In the genomic region with DNA sequence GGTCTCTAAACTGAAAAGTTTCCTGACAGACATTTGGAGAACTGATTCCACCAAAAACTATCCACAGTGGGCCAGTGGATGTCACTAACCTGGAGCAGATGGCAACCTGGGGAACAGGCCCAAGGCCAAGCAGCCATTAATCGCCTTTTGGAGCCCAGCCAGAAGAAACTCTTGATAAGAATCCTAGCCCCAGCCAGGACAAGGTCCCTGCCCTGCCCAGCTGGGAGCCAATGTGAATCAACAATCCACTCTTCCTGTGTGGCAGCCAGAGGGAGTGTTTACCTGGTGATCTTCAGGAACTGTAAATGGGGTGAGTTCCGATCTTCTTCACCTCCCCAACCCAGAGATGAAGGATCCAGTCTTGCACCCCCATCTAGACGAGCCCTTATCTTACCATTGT, we compare ENCODE assay signal across 18 cellular contexts. TPM values are rescaled to one million over a fixed set of nuclear protein-coding genes. Genes with fewer than 3 reads are reported as not detected.
A peak's percentile ranks its signal among the peaks of the same experiment; 100 is the strongest.
DNase-seq lines count a peak whose midpoint lies in the region; ATAC-seq, FAIRE-seq and TF ChIP-seq lines count a peak whose summit lies in the region.
"Had no signal": no experiment of that assay in that cellular context is flagged by ENCODE, and none has a peak within 500 bp of the region (broad histone marks: within the 10 kb centered on the region; RNA-seq: fewer than 3 reads in every experiment).

No MANE protein-coding gene starts in this region.

- H3K4me1 ChIP-seq in K562 (replicated peaks in 1 of 2; ENCODE audit: control insufficient read depth in 2 of 2, insufficient read depth in 2 of 2, low read length in 2 of 2) (peaks cover 5 to 8% of the 10 kb centered on the region in 2 experiments; a peak in 4 of 5 replicates), mesendoderm (ENCODE audit: control insufficient read depth, low read depth, low read length) (peaks cover 2% of the 10 kb centered on the region)
- H3K4me1 ChIP-seq: SJCRH30 had no signal

- no peak overlapping the region for H2AK5ac ChIP-seq in mesendoderm (ENCODE audit: low read length)

- no peak overlapping the region for H2BK15ac ChIP-seq in mesendoderm (replicated peaks; ENCODE audit: low read depth)

- H3K79me1 ChIP-seq in mesendoderm (ENCODE audit: low read length): no peaks in the 10 kb centered on the region

- H2BK120ac ChIP-seq in mesendoderm (ENCODE audit: low read depth, low read length): no peak overlapping the region

- H3K9me3 ChIP-seq in K562 (replicated peaks; ENCODE audit: control insufficient read depth, insufficient read depth, low read depth, low read length): no peaks in the 10 kb centered on the region

- TF ChIP-seq CTCF in K562 (IDR thresholded peaks at IDR 0.05 in 2 of 3, conservative IDR thresholded peaks at IDR 0.05 in 1 of 3; ENCODE audit: insufficient read depth in 2 of 3, low read depth in 1 of 3, low read length in 3 of 3): no peak

- DNase-seq in NCI-H2196 (lab: John Stamatoyannopoulos, UW; ENCODE audit: unreplicated experiment) (peak; percentile 25), NCI-H2196 treated with DMSO at 0.1 percent for 48 hours (lab: John Stamatoyannopoulos, UW; ENCODE audit: unreplicated experiment) (no peak), K562 (ENCODE audit: extremely low read depth in 1 of 4, low spot score in 3 of 4) (peak in 1 of 4 experiments; percentile 27), mesendoderm (peak; percentile 43), sciatic nerve (ENCODE audit: low spot score) (no peak), SK-N-DZ (ENCODE audit: low spot score) (no peak), NCI-H1436 treated with DMSO at 0.1 percent for 48 hours (lab: John Stamatoyannopoulos, UW) (no peak), SIG-M5 (lab: John Stamatoyannopoulos, UW) (no peak)
- DNase-seq: 8988T, C1 segment of cervical spinal cord, HFFc6, NCI-H1694, NCI-H446, NCI-H748 treated with DMSO at 0.1 percent for 48 hours, SJCRH30 had no signal

- H3K9me1 ChIP-seq in K562 (ENCODE audit: control insufficient read depth, insufficient read depth, low read length): no peaks in the 10 kb centered on the region

- H3K4me2 ChIP-seq in K562 (ENCODE audit: insufficient read depth, low read length) (no peak overlapping the region), mesendoderm (ENCODE audit: low read length) (no peak overlapping the region)

- H3K56ac ChIP-seq in mesendoderm (ENCODE audit: low read length): no peak overlapping the region

- H3K23ac ChIP-seq in mesendoderm (ENCODE audit: low read length): no peak overlapping the region

- no TSS peak for BruUV-seq in K562 (replicated peaks; lab: Mats Ljungman, UMichigan)

- H4K8ac ChIP-seq in mesendoderm (ENCODE audit: low read depth, low read length): no peak overlapping the region

- no peak for TF ChIP-seq EP300 in K562 (IDR thresholded peaks at IDR 0.05; ENCODE audit: low read length)

- TF ChIP-seq POLR2A in K562 (conservative IDR thresholded peaks at IDR 0.05): no peak

- H3K4ac ChIP-seq in mesendoderm (ENCODE audit: low read depth, low read length): no peak overlapping the region

- FAIRE-seq in K562 (lab: Jason Lieb, UNC): no peak

- WGBS in K562 (ENCODE audit: insufficient coverage, low coverage, missing lambda C conversion rate): 7% methylated on average over 3 of the region's 3 CpGs
- WGBS in mesendoderm (ENCODE audit: extremely low coverage, insufficient coverage, low lambda C conversion rate): no CpG with 5 or more reads among the region's 3 CpGs

- peak overlapping the region; percentile 27 for H2BK5ac ChIP-seq in mesendoderm (ENCODE audit: low read length)

- no peak overlapping the region for H2AFZ ChIP-seq in K562 (ENCODE audit: low read depth, low read length)

- POLR2A ChIA-PET in K562 (lab: Yijun Ruan, JAX): no interaction called here

- CTCF ChIA-PET in K562 (lab: Yijun Ruan, JAX; ENCODE audit: low intra/inter-chr PET ratio): no interaction called here

- H3K79me2 ChIP-seq in K562 (ENCODE audit: control insufficient read depth, insufficient read depth, low read length) (no peaks in the 10 kb centered on the region), mesendoderm (ENCODE audit: control insufficient read depth, insufficient read depth, low read length) (no peaks in the 10 kb centered on the region)

- peak; percentile 50 for ATAC-seq in K562
- ATAC-seq in sciatic nerve: no peak

- no peak overlapping the region for H3K18ac ChIP-seq in mesendoderm (ENCODE audit: low read length)

- in situ Hi-C loops in K562 (cut with MboI): no loop called here

- TF ChIP-seq RAD21 in K562 (CRISPR knock-in tag; conservative IDR thresholded peaks at IDR 0.05 in 1 of 2, IDR thresholded peaks at IDR 0.05 in 1 of 2): no peak

- no peak overlapping the region for H3K9ac ChIP-seq in K562 (ENCODE audit: insufficient read depth in 1 of 2, low read depth in 2 of 2, low read length in 2 of 2)
- no peak overlapping the region for H3K9ac ChIP-seq in mesendoderm (ENCODE audit: low read length)

- H3K27ac ChIP-seq in K562 (ENCODE audit: extremely low read depth, low read depth, low read length): no peak overlapping the region
- no peak overlapping the region for H3K27ac ChIP-seq in mesendoderm (ENCODE audit: low read depth, low read length)
- H3K27ac ChIP-seq: SJCRH30 had no signal

- H4K5ac ChIP-seq in mesendoderm (ENCODE audit: low read length): no peak overlapping the region

- no peaks in the 10 kb centered on the region; the same call in 1 of the 2 replicates for H4K20me1 ChIP-seq in K562 (replicated peaks; ENCODE audit: control insufficient read depth, insufficient read depth, low read length)

- H3K27me3 ChIP-seq in K562 (ENCODE audit: control insufficient read depth in 2 of 2, insufficient read depth in 2 of 2, low read length in 2 of 2) (peaks cover 2 to 6% of the 10 kb centered on the region in 2 experiments; a peak in 4 of 5 replicates), mesendoderm (ENCODE audit: insufficient read depth, low read length, poor library complexity) (no peaks in the 10 kb centered on the region)
- H3K27me3 ChIP-seq: SJCRH30 had no signal

- H3K36me3 ChIP-seq in K562 (ENCODE audit: control insufficient read depth, insufficient read depth, low read length): no peaks in the 10 kb centered on the region
- H3K36me3 ChIP-seq in mesendoderm (ENCODE audit: control insufficient read depth, insufficient read depth, low read length): no peaks in the 10 kb centered on the region
- H3K36me3 ChIP-seq: SJCRH30 had no signal

- no peak overlapping the region for H3K4me3 ChIP-seq in K562
- H3K4me3 ChIP-seq in mesendoderm (ENCODE audit: low read length): no peak overlapping the region
- H3K4me3 ChIP-seq: SJCRH30 had no signal

- intact Hi-C loops in K562 (cut with micrococcal nuclease) (no loop called here), sciatic nerve (cut with DNase I) (no loop called here)

TF ChIP-seq in K562, 482 proteins besides CTCF, POLR2A, EP300 and RAD21 (continues in another document):
- TF ChIP-seq EP400 (IDR thresholded peaks at IDR 0.05): no peak
- no peak for TF ChIP-seq NFYB (IDR thresholded peaks at IDR 0.05; ENCODE audit: extremely low read depth, insufficient read length)
- TF ChIP-seq ZNF766 (CRISPR knock-in tag; conservative IDR thresholded peaks at IDR 0.05): 0 out of 2 replicates have a peak, but pooled peaks have one; percentile 20

RNA-seq across cellular contexts. Expression of a gene that starts 14.5 kb away (rescaled TPM):
- not detected in 2 replicates for total RNA-seq in K562 (2011; cell fraction: chromatin; rRNA removed; ENCODE audit: low replicate concordance)
- not detected in 2 replicates for total RNA-seq in K562 (2011; cell fraction: nucleolus; rRNA removed)
- total RNA-seq in K562 (2011; cell fraction: nucleoplasm; rRNA removed): not detected in 2 replicates
- total RNA-seq in K562 (2014; rRNA removed) (not detected in 2 replicates), K562 (2014; rRNA removed; fragmentation: Illumina TruSeq; extraction: Trizol) (not detected in 2 replicates), K562 (2015; rRNA removed; fragmentation: Illumina TruSeq; extraction: Trizol) (not detected in 2 replicates), K562 (2021) (not detected in 2 replicates), sciatic nerve (not detected)
- polyA plus RNA-seq in K562 (2011; rRNA removed) (not detected in 2 replicates), K562 (2014; fragmentation: Illumina TruSeq; extraction: Trizol) (not detected in 2 replicates), K562 (2014; fragmentation: Nextera tagmentation; extraction: Ambion mirVana) (not detected), K562 (2014; rRNA removed) (not detected in 2 replicates)
- not detected in 2 replicates for polyA plus RNA-seq in K562 (2011; cell fraction: cytosol; rRNA removed)
- not detected in 2 replicates for polyA plus RNA-seq in K562 (2011; cell fraction: nucleus; rRNA removed)
- polyA plus RNA-seq in K562 (2012): not detected in 2 replicates
- not detected in 2 replicates for polyA minus RNA-seq in K562 (2011; rRNA and poly(A)+ RNA removed)
- not detected in 2 replicates for polyA minus RNA-seq in K562 (2011; cell fraction: cytosol; rRNA and poly(A)+ RNA removed)
- not detected in 2 replicates for polyA minus RNA-seq in K562 (2011; cell fraction: nucleus; rRNA and poly(A)+ RNA removed)
- not detected for polyA plus RNA-seq in mesendoderm (2013, experiment 1 of 2)
- not detected for polyA plus RNA-seq in mesendoderm (2013, experiment 2 of 2)
- not detected in 2 replicates for polyA plus RNA-seq in SK-N-DZ (2014; cell fraction: cytosol; rRNA removed)
- polyA plus RNA-seq in SK-N-DZ (2014; cell fraction: nucleus; rRNA removed): not detected in 2 replicates
- total RNA-seq: H4, HFFc6, RPMI7951, SJCRH30 had no signal
- polyA plus RNA-seq: IgD-negative memory B cell had no signal

RNA-seq across cellular contexts. Expression of a gene that starts 44.8 kb away (rescaled TPM):
- 8.9 and 19.4 TPM in 2 replicates for total RNA-seq in K562 (2011; cell fraction: chromatin; rRNA removed; ENCODE audit: low replicate concordance)
- total RNA-seq in K562 (2011; cell fraction: nucleolus; rRNA removed): 20.8 and 21.8 TPM in 2 replicates
- 16.2 and 17.5 TPM in 2 replicates for total RNA-seq in K562 (2011; cell fraction: nucleoplasm; rRNA removed)
- total RNA-seq in K562 (2014; rRNA removed): 13.8 and 17.0 TPM in 2 replicates
- total RNA-seq in K562 (2014; rRNA removed; fragmentation: Illumina TruSeq; extraction: Trizol): 8.3 and 9.8 TPM in 2 replicates
- total RNA-seq in K562 (2015; rRNA removed; fragmentation: Illumina TruSeq; extraction: Trizol): 9.8 and 10.8 TPM in 2 replicates
- total RNA-seq in K562 (2021): 13.3 and 14.5 TPM in 2 replicates
- polyA plus RNA-seq in K562 (2011; rRNA removed): 6.5 and 9.2 TPM in 2 replicates
- 11.9 and 12.0 TPM in 2 replicates for polyA plus RNA-seq in K562 (2011; cell fraction: cytosol; rRNA removed)
- polyA plus RNA-seq in K562 (2011; cell fraction: nucleus; rRNA removed): 7.9 and 9.4 TPM in 2 replicates
- polyA plus RNA-seq in K562 (2012): 8.0 and 21.3 TPM in 2 replicates
- polyA plus RNA-seq in K562 (2014; fragmentation: Illumina TruSeq; extraction: Trizol): 13.9 and 14.0 TPM in 2 replicates
- 1 to 10 TPM in 1 of 2 experiments, under 1 TPM in 1; 0.89 to 1.5 TPM for polyA plus RNA-seq in K562 (2014; fragmentation: Nextera tagmentation; extraction: Ambion mirVana)
- 9.1 and 10.9 TPM in 2 replicates for polyA plus RNA-seq in K562 (2014; rRNA removed)
- 7.5 and 7.7 TPM in 2 replicates for polyA minus RNA-seq in K562 (2011; rRNA and poly(A)+ RNA removed)
- 6.1 and 6.3 TPM in 2 replicates for polyA minus RNA-seq in K562 (2011; cell fraction: cytosol; rRNA and poly(A)+ RNA removed)
- polyA minus RNA-seq in K562 (2011; cell fraction: nucleus; rRNA and poly(A)+ RNA removed): 6.3 and 8.7 TPM in 2 replicates
- polyA plus RNA-seq in mesendoderm (2013, experiment 1 of 2): 14.9 TPM
- 14.7 TPM for polyA plus RNA-seq in mesendoderm (2013, experiment 2 of 2)
- 49.1 TPM for total RNA-seq in sciatic nerve
- 16.6 and 18.6 TPM in 2 replicates for polyA plus RNA-seq in SK-N-DZ (2014; cell fraction: cytosol; rRNA removed)
- polyA plus RNA-seq in SK-N-DZ (2014; cell fraction: nucleus; rRNA removed): 8.1 and 8.3 TPM in 2 replicates
- polyA plus RNA-seq: IgD-negative memory B cell had no signal

Comparison
In these comparisons a context has a peak if more than half of its experiments do, and no peak if none do; other contexts are left out.
1. DNase-seq: peak in NCI-H2196 (single experiment) and mesendoderm (single experiment); none in NCI-H2196 treated with DMSO at 0.1 percent for 48 hours (single experiment), sciatic nerve (single experiment), SK-N-DZ (single experiment), NCI-H1436 treated with DMSO at 0.1 percent for 48 hours (single experiment) and SIG-M5 (single experiment).